ENCODE assay signal across 23 cellular contexts in genomic region chr15:77612958-77613601, GRCh38. TPM values are rescaled to one million over a fixed set of nuclear protein-coding genes. Genes with fewer than 3 reads are reported as not detected.
DNase-seq lines count a peak whose midpoint lies in the region; ATAC-seq, FAIRE-seq and TF ChIP-seq lines count a peak whose summit lies in the region.
"Had no signal": no experiment of that assay in that cellular context is flagged by ENCODE, and none has a peak within 500 bp of the region (broad histone marks: within the 10 kb centered on the region; RNA-seq: fewer than 3 reads in every experiment).

No MANE protein-coding gene starts in this region.

- no peak overlapping the region for H3K4me3 ChIP-seq in HepG2 (replicated peaks in 1 of 3; ENCODE audit: insufficient read depth in 1 of 3, low read depth in 2 of 3, low read length in 3 of 3)
- no peak overlapping the region for H3K4me3 ChIP-seq in right lobe of liver
- H3K4me3 ChIP-seq in H7 (ENCODE audit: insufficient read depth, low read depth, low read length): no peak overlapping the region
- H3K4me3 ChIP-seq in SK-N-MC: no peak overlapping the region
- no peak overlapping the region for H3K4me3 ChIP-seq in mesenchymal stem cell (ENCODE audit: insufficient read depth in 1 of 2, low read depth in 1 of 2, low read length in 2 of 2)
- H3K4me3 ChIP-seq: A549, GM12878, GM23338 had no signal

- H3K27ac ChIP-seq in HepG2 (ENCODE audit: extremely low read length, insufficient read depth, low read length) (no peak overlapping the region), right lobe of liver (no peak overlapping the region), SK-N-MC (peak overlapping the region; percentile 63; the same call in 1 of the 2 replicates), mesenchymal stem cell (ENCODE audit: low read length, poor library complexity, severe bottlenecking) (no peak overlapping the region)
- H3K27ac ChIP-seq: A549 had no signal

- CTCF ChIA-PET in HepG2 (lab: Yijun Ruan, JAX; ENCODE audit: low intra/inter-chr PET ratio, low total read pairs): no interaction called here

- H3K23ac ChIP-seq in mesenchymal stem cell (ENCODE audit: low read length in 2 of 2): no peak overlapping the region

- TF ChIP-seq POLR2A in HepG2 (IDR thresholded peaks at IDR 0.05; ENCODE audit: insufficient read depth in 1 of 2, low read depth in 2 of 2, low read length in 2 of 2) (no peak), right lobe of liver (IDR thresholded peaks at IDR 0.05) (no peak)

- H2AK5ac ChIP-seq in mesenchymal stem cell (ENCODE audit: low read length, severe bottlenecking): no peak overlapping the region

- H4K91ac ChIP-seq in mesenchymal stem cell (ENCODE audit: low read length): no peak overlapping the region

- no peak for ATAC-seq in HepG2
- no peak for ATAC-seq in right lobe of liver
- ATAC-seq: A549, GM12878, GM23338 had no signal

- H3K4me2 ChIP-seq in HepG2 (ENCODE audit: low read depth, low read length) (no peak overlapping the region), mesenchymal stem cell (ENCODE audit: low read length, poor library complexity, severe bottlenecking) (no peak overlapping the region)
- H3K4me2 ChIP-seq: A549, GM23338 had no signal

- no peaks in the 10 kb centered on the region for H3K79me1 ChIP-seq in mesenchymal stem cell (replicated peaks; ENCODE audit: low read length, poor library complexity, severe bottlenecking)

- H4K8ac ChIP-seq in mesenchymal stem cell (ENCODE audit: low read length): no peak overlapping the region

- no peak overlapping the region for H3K14ac ChIP-seq in mesenchymal stem cell (ENCODE audit: low read length in 2 of 2)

- no peaks in the 10 kb centered on the region for H3K79me2 ChIP-seq in HepG2 (ENCODE audit: insufficient read depth, low read length)

- TF ChIP-seq CTCF in HepG2 (CRISPR knock-in tag; IDR thresholded peaks at IDR 0.05) (no peak), right lobe of liver (IDR thresholded peaks at IDR 0.05) (no peak)

- H3K36me3 ChIP-seq in HepG2 (replicated peaks in 1 of 2; ENCODE audit: control insufficient read depth in 1 of 2, insufficient read depth in 2 of 2, low read length in 2 of 2) (no peaks in the 10 kb centered on the region), right lobe of liver (no peaks in the 10 kb centered on the region), H7 (replicated peaks; ENCODE audit: control insufficient read depth, insufficient read depth, low read length) (no peaks in the 10 kb centered on the region), SK-N-MC (ENCODE audit: insufficient read depth, low read length) (peaks cover 17% of the 10 kb centered on the region; the same call in 1 of the 2 replicates), mesenchymal stem cell (ENCODE audit: control insufficient read depth in 1 of 2, insufficient read depth in 2 of 2, low read depth in 1 of 2, low read length in 2 of 2) (no peaks in the 10 kb centered on the region)

- no peak for TF ChIP-seq EP300 in HepG2 (IDR thresholded peaks at IDR 0.05; ENCODE audit: low read depth in 2 of 2, low read length in 2 of 2)
- no peak for TF ChIP-seq EP300 in HepG2 (CRISPR knock-in tag; IDR thresholded peaks at IDR 0.05; ENCODE audit: borderline replicate concordance)

- 40% methylated on average over 2 of the region's 8 CpGs for WGBS in HepG2 (ENCODE audit: low lambda C conversion rate)
- WGBS in right lobe of liver (ENCODE audit: insufficient coverage, low coverage, low lambda C conversion rate, missing lambda C conversion rate): 64% methylated on average over 7 of the region's 8 CpGs
- 85% methylated on average over 6 of the region's 8 CpGs for WGBS in mesenchymal stem cell

- no peak overlapping the region for H2BK12ac ChIP-seq in mesenchymal stem cell (ENCODE audit: low read length in 2 of 2)

- H3K27me3 ChIP-seq in HepG2 (ENCODE audit: control insufficient read depth in 1 of 2, insufficient read depth in 2 of 2, low read length in 2 of 2) (peaks cover 0 to 10% of the 10 kb centered on the region in 2 experiments; a peak in 2 of 5 replicates), right lobe of liver (no peaks in the 10 kb centered on the region), H7 (ENCODE audit: control insufficient read depth, insufficient read depth, low read length) (no peaks in the 10 kb centered on the region), mesenchymal stem cell (ENCODE audit: control insufficient read depth in 1 of 2, insufficient read depth in 1 of 2, low read length in 2 of 2) (peaks cover 36 to 45% of the 10 kb centered on the region in 2 experiments)

- intact Hi-C loops in HepG2 (cut with micrococcal nuclease; ENCODE audit: unreplicated experiment): no loop called here
- intact Hi-C loops in right lobe of liver (cut with DNase I): no loop called here

- FAIRE-seq in HepG2 (lab: Jason Lieb, UNC) (no peak), HTR-8/SVneo (lab: Jason Lieb, UNC) (no peak)
- FAIRE-seq: A549, G401.6, GM12878, GM19239, H54 had no signal

- DNase-seq in HepG2 (ENCODE audit: low spot score) (no peak), right lobe of liver (no peak), H7 (peak; percentile 59), SK-N-MC (ENCODE audit: low read depth, low spot score) (no peak), mesenchymal stem cell (no peak), NCI-H446 (lab: John Stamatoyannopoulos, UW) (no peak), HTR-8/SVneo (ENCODE audit: insufficient read length, low spot score) (no peak)
- DNase-seq in activated naive CD4-positive, alpha-beta T cell treated with Interleukin-2 at 50 U/mL for 16 hours: no peak
- DNase-seq: 8988T; C1 segment of cervical spinal cord; Calu3; CD4-positive, alpha-beta memory T cell; COR-L47; DMS53; DMS79 treated with DMSO at 0.1 percent for 48 hours; HCEC 1CT had no signal

- H3K4me1 ChIP-seq in HepG2 (ENCODE audit: insufficient read depth, low read length) (peaks cover 8% of the 10 kb centered on the region), right lobe of liver (no peaks in the 10 kb centered on the region), mesenchymal stem cell (ENCODE audit: control insufficient read depth, insufficient read depth, low read depth, low read length) (peaks cover 5% of the 10 kb centered on the region)
- H3K4me1 ChIP-seq: A549 had no signal

- H4K20me1 ChIP-seq in HepG2 (ENCODE audit: insufficient read depth, low read length): no peaks in the 10 kb centered on the region

- in situ Hi-C loops in HepG2 (cut with HindIII; ENCODE audit: extremely low pct_ligation_motif_present, low pct_unique_long_range_greater_than_20kb): no loop called here

- H3K9me3 ChIP-seq in HepG2 (ENCODE audit: low read length) (no peaks in the 10 kb centered on the region), right lobe of liver (no peaks in the 10 kb centered on the region), SK-N-MC (ENCODE audit: low read depth, low read length) (no peaks in the 10 kb centered on the region), mesenchymal stem cell (ENCODE audit: control insufficient read depth, low read length) (no peaks in the 10 kb centered on the region)
- H3K9me3 ChIP-seq: A549 had no signal

- H3K18ac ChIP-seq in mesenchymal stem cell (ENCODE audit: low read depth in 1 of 2, low read length in 2 of 2): no peak overlapping the region

- H2BK120ac ChIP-seq in mesenchymal stem cell (ENCODE audit: low read depth, low read length): no peak overlapping the region

- no peak overlapping the region for H2BK5ac ChIP-seq in mesenchymal stem cell (ENCODE audit: low read depth, low read length, poor library complexity, severe bottlenecking)

- peak overlapping the region; percentile 41 for H2BK15ac ChIP-seq in mesenchymal stem cell (ENCODE audit: low read depth, poor library complexity, severe bottlenecking)

- H3K9ac ChIP-seq in HepG2 (ENCODE audit: insufficient read depth, low read depth, low read length) (no peak overlapping the region), SK-N-MC (ENCODE audit: insufficient read length) (no peak overlapping the region), mesenchymal stem cell (ENCODE audit: low read length) (no peak overlapping the region)

- no peak for TF ChIP-seq RAD21 in HepG2 (CRISPR knock-in tag; IDR thresholded peaks at IDR 0.05)

- H2AFZ ChIP-seq in HepG2 (ENCODE audit: low read length): no peak overlapping the region
- H2AFZ ChIP-seq in mesenchymal stem cell (ENCODE audit: low read depth, low read length): no peak overlapping the region
- H2AFZ ChIP-seq: GM23338 had no signal

- POLR2A ChIA-PET in HepG2 (lab: Yijun Ruan, JAX): no interaction called here

- no TSS peak for BruUV-seq in HepG2 (replicated peaks; lab: Mats Ljungman, UMichigan)

- no peak overlapping the region for H3K4ac ChIP-seq in mesenchymal stem cell (ENCODE audit: low read depth in 1 of 2, low read length in 2 of 2)

TF ChIP-seq in HepG2, 621 proteins besides CTCF, POLR2A, EP300 and RAD21 (continues in another document):
- TF ChIP-seq ZNF768 (CRISPR knock-in tag; IDR thresholded peaks at IDR 0.05) (peak; percentile 85), BRD4 (CRISPR knock-in tag; IDR thresholded peaks at IDR 0.05) (no peak)

RNA-seq across cellular contexts. Expression of gene LINGO1, which starts 19.6 kb away (rescaled TPM):
- not detected in 2 replicates for total RNA-seq in HepG2 (2016; rRNA removed; fragmentation: Illumina TruSeq; extraction: Trizol)
- total RNA-seq in HepG2 (2016; cell fraction: cytosol; rRNA removed; fragmentation: Illumina TruSeq; extraction: Trizol; ENCODE audit: low read depth): not detected in 2 replicates
- total RNA-seq in HepG2 (2016; cell fraction: insoluble cytoplasmic fraction; rRNA removed; fragmentation: Illumina TruSeq; extraction: Trizol): 0.06 TPM in 1 of 2 replicates, not detected in the other
- 0.14 TPM in 1 of 2 replicates, not detected in the other for total RNA-seq in HepG2 (2016; cell fraction: membrane; rRNA removed; fragmentation: Illumina TruSeq; extraction: Trizol)
- total RNA-seq in HepG2 (2016; cell fraction: nucleus; rRNA removed; fragmentation: Illumina TruSeq; extraction: Trizol): not detected in 2 replicates
- 0.07 and 0.08 TPM in 2 replicates for polyA plus RNA-seq in HepG2 (2011; rRNA removed)
- polyA plus RNA-seq in HepG2 (2011; cell fraction: cytosol; rRNA removed): 0.07 and 0.14 TPM in 2 replicates
- polyA plus RNA-seq in HepG2 (2011; cell fraction: nucleus; rRNA removed): 0.05 TPM in 1 of 2 replicates, not detected in the other
- polyA plus RNA-seq in HepG2 (2012): not detected in 2 replicates
- polyA plus RNA-seq in HepG2 (2016; cell fraction: cytosol; fragmentation: Illumina TruSeq; extraction: Trizol; ENCODE audit: low read depth): 0.05 TPM in 1 of 2 replicates, not detected in the other
- 0.10 TPM in 1 of 2 replicates, not detected in the other for polyA plus RNA-seq in HepG2 (2016; cell fraction: insoluble cytoplasmic fraction; fragmentation: Illumina TruSeq; extraction: Trizol; ENCODE audit: low read depth)
- 0.16 TPM in 2 replicates for polyA plus RNA-seq in HepG2 (2016; cell fraction: membrane; fragmentation: Illumina TruSeq; extraction: Trizol; ENCODE audit: low read depth)
- polyA plus RNA-seq in HepG2 (2016; cell fraction: nucleus; fragmentation: Illumina TruSeq; extraction: Trizol; ENCODE audit: insufficient read depth, low read depth): not detected in 2 replicates
- polyA minus RNA-seq in HepG2 (2011; rRNA and poly(A)+ RNA removed; ENCODE audit: low replicate concordance): 1.4 TPM in 1 of 2 replicates, not detected in the other
- not detected in 2 replicates for polyA minus RNA-seq in HepG2 (2011; cell fraction: cytosol; rRNA and poly(A)+ RNA removed)
- polyA minus RNA-seq in HepG2 (2011; cell fraction: nucleus; rRNA and poly(A)+ RNA removed): not detected in 2 replicates
- 1 to 10 TPM in 1 of 6 experiments, under 1 TPM in 5; 0.31 to 1.2 (median 0.39) TPM for total RNA-seq in right lobe of liver
- 10.6 and 11.9 TPM in 2 replicates for total RNA-seq in H7 (2014; rRNA removed; shearing (Covaris generic))
- 1.9 TPM for polyA plus RNA-seq in mesenchymal stem cell (2013, experiment 1 of 2)
- polyA plus RNA-seq in mesenchymal stem cell (2013, experiment 2 of 2): 1.7 TPM
- total RNA-seq: Calu3; CD4-positive, alpha-beta memory T cell; GM12878 had no signal
- polyA plus RNA-seq: BJ; CD4-positive, alpha-beta memory T cell had no signal
